ENCODE assay signal across 22 cellular contexts in the genomic region with DNA sequence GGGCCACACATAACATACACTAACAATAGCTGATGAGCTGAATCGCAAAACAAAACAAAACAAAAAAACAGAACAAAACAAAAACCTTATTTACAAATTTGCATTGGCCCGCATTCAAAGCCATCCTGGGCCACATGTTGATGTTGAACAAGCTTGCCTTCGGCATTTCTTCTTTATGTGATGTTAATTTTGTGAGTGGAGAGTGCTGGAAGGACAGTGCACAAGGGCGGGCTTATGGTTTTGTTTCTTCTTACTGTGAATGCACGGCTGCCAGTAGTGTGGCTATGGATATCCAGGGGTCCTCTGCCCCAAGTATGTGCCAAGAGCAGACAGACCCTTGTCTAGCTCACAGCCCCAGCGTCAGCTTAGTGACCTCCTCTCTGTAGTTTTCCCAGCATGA. TPM values are rescaled to one million over a fixed set of nuclear protein-coding genes. Genes with fewer than 3 reads are reported as not detected.
A peak's percentile ranks its signal among the peaks of the same experiment; 100 is the strongest.
DNase-seq lines count a peak whose midpoint lies in the region; ATAC-seq and TF ChIP-seq lines count a peak whose summit lies in the region.
"Had no signal": no experiment of that assay in that cellular context is flagged by ENCODE, and none has a peak within 500 bp of the region (broad histone marks: within the 10 kb centered on the region; RNA-seq: fewer than 3 reads in every experiment).

No MANE protein-coding gene starts in this region.

- H3K36me3 ChIP-seq in neuronal stem cell (replicated peaks in 1 of 2; ENCODE audit: control insufficient read depth in 2 of 2, insufficient read depth in 2 of 2, low read length in 2 of 2) = peaks cover 0 to 76% of the 10 kb centered on the region in 2 donors

- H3K18ac ChIP-seq in neuronal stem cell (ENCODE audit: low read length) = no peak overlapping the region

- peak overlapping the region in 1 of 2 donors; percentile 40 for H3K4me3 Mint-ChIP-seq in activated T-cell treated with anti-CD3 and anti-CD28 coated beads, Interleukin-2, amount 50 U/mL, for 72 hours
- H3K4me3 Mint-ChIP-seq in brain = peak overlapping the region in 1 of 5 experiments; percentile 6
- H3K4me3 Mint-ChIP-seq: central memory CD8-positive, alpha-beta T cell had no signal

- H2AFZ ChIP-seq in neuronal stem cell (ENCODE audit: low read length) = no peak overlapping the region

- H3K4me3 ChIP-seq in neuronal stem cell (ENCODE audit: low read length in 2 of 2) = no peak overlapping the region
- H3K4me3 ChIP-seq: ascending aorta, esophagus muscularis mucosa, skin epidermis, tibial nerve had no signal

- no peak overlapping the region for H3K9ac ChIP-seq in neuronal stem cell (ENCODE audit: low read depth, low read length, poor library complexity)

- no peak overlapping the region for H3K23ac ChIP-seq in neuronal stem cell (ENCODE audit: low read depth, low read length, poor library complexity)

- H3K27me3 Mint-ChIP-seq in activated T-cell treated with anti-CD3 and anti-CD28 coated beads, Interleukin-2, amount 50 U/mL, for 72 hours (ENCODE audit: low read depth) = no peaks in the 10 kb centered on the region
- no peaks in the 10 kb centered on the region for H3K27me3 Mint-ChIP-seq in brain
- H3K27me3 Mint-ChIP-seq: central memory CD8-positive, alpha-beta T cell had no signal

- no peak overlapping the region for H4K8ac ChIP-seq in neuronal stem cell (ENCODE audit: low read depth, low read length)

- H3K27me3 ChIP-seq in neuronal stem cell (ENCODE audit: control insufficient read depth in 3 of 3, insufficient read depth in 3 of 3, low read depth in 1 of 3, low read length in 3 of 3) = no peaks in the 10 kb centered on the region
- H3K27me3 ChIP-seq: ascending aorta, esophagus muscularis mucosa, tibial nerve had no signal

- peaks cover 0 to 6% of the 10 kb centered on the region in 2 donors for H3K9me3 ChIP-seq in neuronal stem cell (replicated peaks in 1 of 2; ENCODE audit: control insufficient read depth in 2 of 2, insufficient read depth in 1 of 2, low read depth in 1 of 2, low read length in 2 of 2)
- H3K9me3 ChIP-seq: ascending aorta, esophagus muscularis mucosa, tibial nerve had no signal

- peak overlapping the region; percentile 11 for H3K27ac ChIP-seq in neuronal stem cell (replicated peaks; ENCODE audit: low read length)
- H3K27ac ChIP-seq: ascending aorta, C4-2B, esophagus muscularis mucosa, skin epidermis, tibial nerve had no signal

- ATAC-seq in activated T-cell treated with anti-CD3 and anti-CD28 coated beads, Interleukin-2, amount 50 U/mL, for 72 hours (replicated peaks in 1 of 2) = no peak
- ATAC-seq in HG03095 (IDR thresholded peaks at IDR 0.05; ENCODE audit: unreplicated experiment) (peak; percentile 42), GM21619 (IDR thresholded peaks at IDR 0.05; ENCODE audit: unreplicated experiment) (no peak)
- ATAC-seq: stimulated activated naive CD8-positive, alpha-beta T cell treated with anti-CD3 and anti-CD28 coated beads, Interleukin-15, Interleukin-2, amounts not matched to agents 100 U/mL and 50 U/mL, for 24 hours had no signal

- DNase-seq in activated T-cell treated with anti-CD3 and anti-CD28 coated beads, Interleukin-2, amount 50 U/mL, for 72 hours = no peak
- no peak for DNase-seq in activated T-cell treated with anti-CD3 and anti-CD28 coated beads, Interleukin-2, amount 50 U/mL, for 1 hour
- DNase-seq in neuronal stem cell (ENCODE audit: low spot score) = no peak
- no peak for DNase-seq in amygdala (lab: John Stamatoyannopoulos, UW)
- DNase-seq in retina = no peak
- DNase-seq: activated gamma-delta T cell; DMS153; GF-D8; H7; NCI-H1105 treated with DMSO at 0.1 percent for 48 hours; NCI-H510A; stimulated activated CD4-positive, alpha-beta T cell treated with anti-CD3 and anti-CD28 coated beads, Interleukin-2, amount 100 ng/mL, for 24 hours; stimulated activated naive CD8-positive, alpha-beta T cell treated with anti-CD3 and anti-CD28 coated beads, Interleukin-15, Interleukin-2, amounts not matched to agents 100 U/mL and 50 U/mL, for 24 hours had no signal

- no CpG with 5 or more reads among the region's 6 CpGs for WGBS in neuronal stem cell (ENCODE audit: extremely low coverage in 2 of 2, insufficient read length in 2 of 2, insufficient replicate concordance in 1 of 2), 2 donors

- H3K79me1 ChIP-seq in neuronal stem cell (ENCODE audit: low read depth, low read length) = peaks cover 3% of the 10 kb centered on the region

- H2BK12ac ChIP-seq in neuronal stem cell (ENCODE audit: low read length) = no peak overlapping the region

- no peak overlapping the region for H4K91ac ChIP-seq in neuronal stem cell (ENCODE audit: low read depth, low read length, poor library complexity)

- peak overlapping the region; percentile 43 for H3K27ac Mint-ChIP-seq in activated T-cell treated with anti-CD3 and anti-CD28 coated beads, Interleukin-2, amount 50 U/mL, for 72 hours
- H3K27ac Mint-ChIP-seq in brain = peak overlapping the region in 4 of 5 experiments; percentile 2 to 83 (median 31)

- peaks cover 0 to 9% of the 10 kb centered on the region in 2 donors for H3K4me1 ChIP-seq in neuronal stem cell (ENCODE audit: control insufficient read depth in 2 of 2, insufficient read depth in 1 of 2, low read depth in 1 of 2, low read length in 2 of 2)
- H3K4me1 ChIP-seq: ascending aorta had no signal

- H2BK120ac ChIP-seq in neuronal stem cell (ENCODE audit: low read depth, low read length) = no peak overlapping the region

- no peak for TF ChIP-seq CTCF in brain (conservative IDR thresholded peaks at IDR 0.05)

- no peak overlapping the region for H2BK5ac ChIP-seq in neuronal stem cell (ENCODE audit: low read length)

- no peak overlapping the region for H2BK15ac ChIP-seq in neuronal stem cell (ENCODE audit: low read length)

- H3K4me2 ChIP-seq in neuronal stem cell (ENCODE audit: insufficient read depth, low read length, poor library complexity, severe bottlenecking) = no peak overlapping the region

- H3K4me1 Mint-ChIP-seq in activated T-cell treated with anti-CD3 and anti-CD28 coated beads, Interleukin-2, amount 50 U/mL, for 72 hours (ENCODE audit: low read depth) = peaks cover 87% of the 10 kb centered on the region
- H3K4me1 Mint-ChIP-seq in brain = peaks cover 72% of the 10 kb centered on the region

- H3K4ac ChIP-seq in neuronal stem cell (ENCODE audit: low read length) = no peak overlapping the region

- no peak overlapping the region for H3K14ac ChIP-seq in neuronal stem cell (ENCODE audit: low read length)

- H3K36me3 Mint-ChIP-seq in activated T-cell treated with anti-CD3 and anti-CD28 coated beads, Interleukin-2, amount 50 U/mL, for 72 hours (ENCODE audit: insufficient read depth in 2 of 2) = peaks cover 10 to 34% of the 10 kb centered on the region in 2 donors
- H3K36me3 Mint-ChIP-seq in brain = peaks cover 91% of the 10 kb centered on the region

- H3K9me3 Mint-ChIP-seq in activated T-cell treated with anti-CD3 and anti-CD28 coated beads, Interleukin-2, amount 50 U/mL, for 72 hours = peaks cover 3 to 4% of the 10 kb centered on the region in 2 donors
- H3K9me3 Mint-ChIP-seq in brain = peaks cover 5 to 23% (median 20%) of the 10 kb centered on the region in 5 experiments
- H3K9me3 Mint-ChIP-seq: central memory CD8-positive, alpha-beta T cell had no signal

- H2AK5ac ChIP-seq in neuronal stem cell (ENCODE audit: low read depth, low read length) = no peak overlapping the region

RNA-seq across cellular contexts. Expression of gene ZNF292, which starts 24.7 kb away (rescaled TPM):
- 10 to 100 TPM; 55.3 to 68.0 TPM for total RNA-seq in activated T-cell treated with anti-CD3 and anti-CD28 coated beads, Interleukin-2, amount 50 U/mL, for 72 hours
- polyA plus RNA-seq in brain (ENCODE audit: insufficient read depth, low read depth, low replicate concordance) = 2.9 TPM
- 25.0 TPM for polyA plus RNA-seq in neuronal stem cell (2013, experiment 1 of 2)
- polyA plus RNA-seq in neuronal stem cell (2013, experiment 2 of 2) = 27.0 TPM
